Comparison of ENCODE assay signal across 1 cellular context in the genomic region with DNA sequence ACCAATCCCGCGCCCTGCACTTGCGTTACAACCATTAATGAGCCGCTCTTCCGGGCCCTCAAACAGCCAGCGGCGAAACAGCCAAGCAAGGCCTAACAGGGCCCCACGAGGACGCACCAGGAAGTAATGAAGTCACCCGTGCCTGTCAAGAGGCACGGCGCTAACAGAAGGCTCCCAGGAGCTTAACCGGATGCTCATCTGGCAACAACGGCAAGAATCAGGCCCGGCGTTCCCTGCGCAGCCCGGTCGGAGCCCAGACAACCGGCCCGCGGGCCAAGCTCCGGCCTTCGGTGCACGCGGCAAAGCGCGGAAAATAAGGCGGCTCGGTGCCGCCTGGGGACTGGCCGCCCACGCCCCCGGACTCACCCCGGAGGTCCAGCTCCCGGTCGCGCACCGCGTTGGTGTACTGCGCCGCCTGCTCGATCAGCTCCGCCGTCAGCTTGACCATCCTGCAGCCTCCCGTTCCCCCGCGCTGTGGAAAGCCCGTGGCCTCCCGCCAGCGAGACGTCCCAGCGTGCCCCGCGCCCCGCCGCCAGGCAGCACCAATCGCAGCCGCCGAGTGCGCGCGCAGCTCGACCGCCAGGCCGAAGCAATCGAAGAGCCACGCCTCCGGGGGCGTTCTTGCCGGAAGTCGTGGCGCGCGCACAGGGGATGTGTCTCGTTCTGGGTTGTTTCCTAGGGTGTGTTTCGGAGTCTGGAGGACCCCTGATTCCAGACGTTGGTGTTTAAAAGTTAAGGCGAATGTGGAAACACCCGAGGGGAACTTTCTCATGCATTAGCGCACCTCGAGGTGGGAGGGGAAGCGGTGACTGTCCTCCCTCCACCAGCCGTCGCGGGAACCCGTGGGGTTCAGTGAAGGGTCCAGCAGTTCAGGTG.
TF ChIP-seq lines count a peak whose summit lies in the region.

A gene (minus strand): TSS at position 518 of the 876 bp plus-strand sequence. CDS start 70 bp downstream, at position 448.

TF ChIP-seq in HepG2, 621 proteins besides CTCF, POLR2A, EP300 and RAD21 (continued from another document and continues in another):
- TF ChIP-seq, protein P1, sequence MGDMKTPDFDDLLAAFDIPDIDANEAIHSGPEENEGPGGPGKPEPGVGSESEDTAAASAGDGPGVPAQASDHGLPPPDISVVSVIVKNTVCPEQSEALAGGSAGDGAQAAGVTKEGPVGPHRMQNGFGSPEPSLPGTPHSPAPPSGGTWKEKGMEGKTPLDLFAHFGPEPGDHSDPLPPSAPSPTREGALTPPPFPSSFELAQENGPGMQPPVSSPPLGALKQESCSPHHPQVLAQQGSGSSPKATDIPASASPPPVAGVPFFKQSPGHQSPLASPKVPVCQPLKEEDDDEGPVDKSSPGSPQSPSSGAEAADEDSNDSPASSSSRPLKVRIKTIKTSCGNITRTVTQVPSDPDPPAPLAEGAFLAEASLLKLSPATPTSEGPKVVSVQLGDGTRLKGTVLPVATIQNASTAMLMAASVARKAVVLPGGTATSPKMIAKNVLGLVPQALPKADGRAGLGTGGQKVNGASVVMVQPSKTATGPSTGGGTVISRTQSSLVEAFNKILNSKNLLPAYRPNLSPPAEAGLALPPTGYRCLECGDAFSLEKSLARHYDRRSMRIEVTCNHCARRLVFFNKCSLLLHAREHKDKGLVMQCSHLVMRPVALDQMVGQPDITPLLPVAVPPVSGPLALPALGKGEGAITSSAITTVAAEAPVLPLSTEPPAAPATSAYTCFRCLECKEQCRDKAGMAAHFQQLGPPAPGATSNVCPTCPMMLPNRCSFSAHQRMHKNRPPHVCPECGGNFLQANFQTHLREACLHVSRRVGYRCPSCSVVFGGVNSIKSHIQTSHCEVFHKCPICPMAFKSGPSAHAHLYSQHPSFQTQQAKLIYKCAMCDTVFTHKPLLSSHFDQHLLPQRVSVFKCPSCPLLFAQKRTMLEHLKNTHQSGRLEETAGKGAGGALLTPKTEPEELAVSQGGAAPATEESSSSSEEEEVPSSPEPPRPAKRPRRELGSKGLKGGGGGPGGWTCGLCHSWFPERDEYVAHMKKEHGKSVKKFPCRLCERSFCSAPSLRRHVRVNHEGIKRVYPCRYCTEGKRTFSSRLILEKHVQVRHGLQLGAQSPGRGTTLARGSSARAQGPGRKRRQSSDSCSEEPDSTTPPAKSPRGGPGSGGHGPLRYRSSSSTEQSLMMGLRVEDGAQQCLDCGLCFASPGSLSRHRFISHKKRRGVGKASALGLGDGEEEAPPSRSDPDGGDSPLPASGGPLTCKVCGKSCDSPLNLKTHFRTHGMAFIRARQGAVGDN (CRISPR knock-in tag; IDR thresholded peaks at IDR 0.05), result peak; percentile 96
- no peak for TF ChIP-seq FOXP1 (IDR thresholded peaks at IDR 0.05)
- TF ChIP-seq FOXP1 (CRISPR knock-in tag; IDR thresholded peaks at IDR 0.05), result peak; percentile 36; the same call in 1 of the 2 replicates
- TF ChIP-seq, protein P2, sequence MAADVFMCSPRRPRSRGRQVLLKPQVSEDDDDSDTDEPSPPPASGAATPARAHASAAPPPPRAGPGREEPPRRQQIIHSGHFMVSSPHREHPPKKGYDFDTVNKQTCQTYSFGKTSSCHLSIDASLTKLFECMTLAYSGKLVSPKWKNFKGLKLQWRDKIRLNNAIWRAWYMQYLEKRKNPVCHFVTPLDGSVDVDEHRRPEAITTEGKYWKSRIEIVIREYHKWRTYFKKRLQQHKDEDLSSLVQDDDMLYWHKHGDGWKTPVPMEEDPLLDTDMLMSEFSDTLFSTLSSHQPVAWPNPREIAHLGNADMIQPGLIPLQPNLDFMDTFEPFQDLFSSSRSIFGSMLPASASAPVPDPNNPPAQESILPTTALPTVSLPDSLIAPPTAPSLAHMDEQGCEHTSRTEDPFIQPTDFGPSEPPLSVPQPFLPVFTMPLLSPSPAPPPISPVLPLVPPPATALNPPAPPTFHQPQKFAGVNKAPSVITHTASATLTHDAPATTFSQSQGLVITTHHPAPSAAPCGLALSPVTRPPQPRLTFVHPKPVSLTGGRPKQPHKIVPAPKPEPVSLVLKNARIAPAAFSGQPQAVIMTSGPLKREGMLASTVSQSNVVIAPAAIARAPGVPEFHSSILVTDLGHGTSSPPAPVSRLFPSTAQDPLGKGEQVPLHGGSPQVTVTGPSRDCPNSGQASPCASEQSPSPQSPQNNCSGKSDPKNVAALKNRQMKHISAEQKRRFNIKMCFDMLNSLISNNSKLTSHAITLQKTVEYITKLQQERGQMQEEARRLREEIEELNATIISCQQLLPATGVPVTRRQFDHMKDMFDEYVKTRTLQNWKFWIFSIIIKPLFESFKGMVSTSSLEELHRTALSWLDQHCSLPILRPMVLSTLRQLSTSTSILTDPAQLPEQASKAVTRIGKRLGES (CRISPR knock-in tag; IDR thresholded peaks at IDR 0.05; ENCODE audit: borderline replicate concordance), result 0 out of 2 replicates have a peak, but pooled peaks have one; percentile 17
- peak; percentile 65 for TF ChIP-seq MEF2D (CRISPR knock-in tag; IDR thresholded peaks at IDR 0.05)
- TF ChIP-seq, protein P3, sequence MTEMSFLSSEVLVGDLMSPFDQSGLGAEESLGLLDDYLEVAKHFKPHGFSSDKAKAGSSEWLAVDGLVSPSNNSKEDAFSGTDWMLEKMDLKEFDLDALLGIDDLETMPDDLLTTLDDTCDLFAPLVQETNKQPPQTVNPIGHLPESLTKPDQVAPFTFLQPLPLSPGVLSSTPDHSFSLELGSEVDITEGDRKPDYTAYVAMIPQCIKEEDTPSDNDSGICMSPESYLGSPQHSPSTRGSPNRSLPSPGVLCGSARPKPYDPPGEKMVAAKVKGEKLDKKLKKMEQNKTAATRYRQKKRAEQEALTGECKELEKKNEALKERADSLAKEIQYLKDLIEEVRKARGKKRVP (CRISPR knock-in tag; IDR thresholded peaks at IDR 0.05), result peak in 1 of 2 experiments; percentile 70; a peak in 2 of 4 replicates
- no peak for TF ChIP-seq ONECUT2 (CRISPR knock-in tag; IDR thresholded peaks at IDR 0.05)
- TF ChIP-seq CBX1 (IDR thresholded peaks at IDR 0.05; ENCODE audit: low read depth), result no peak
- TF ChIP-seq, protein P4, sequence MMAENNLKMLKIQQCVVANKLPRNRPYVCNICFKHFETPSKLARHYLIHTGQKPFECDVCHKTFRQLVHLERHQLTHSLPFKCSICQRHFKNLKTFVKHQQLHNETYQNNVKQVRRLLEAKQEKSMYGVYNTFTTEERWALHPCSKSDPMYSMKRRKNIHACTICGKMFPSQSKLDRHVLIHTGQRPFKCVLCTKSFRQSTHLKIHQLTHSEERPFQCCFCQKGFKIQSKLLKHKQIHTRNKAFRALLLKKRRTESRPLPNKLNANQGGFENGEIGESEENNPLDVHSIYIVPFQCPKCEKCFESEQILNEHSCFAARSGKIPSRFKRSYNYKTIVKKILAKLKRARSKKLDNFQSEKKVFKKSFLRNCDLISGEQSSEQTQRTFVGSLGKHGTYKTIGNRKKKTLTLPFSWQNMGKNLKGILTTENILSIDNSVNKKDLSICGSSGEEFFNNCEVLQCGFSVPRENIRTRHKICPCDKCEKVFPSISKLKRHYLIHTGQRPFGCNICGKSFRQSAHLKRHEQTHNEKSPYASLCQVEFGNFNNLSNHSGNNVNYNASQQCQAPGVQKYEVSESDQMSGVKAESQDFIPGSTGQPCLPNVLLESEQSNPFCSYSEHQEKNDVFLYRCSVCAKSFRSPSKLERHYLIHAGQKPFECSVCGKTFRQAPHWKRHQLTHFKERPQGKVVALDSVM (CRISPR knock-in tag; IDR thresholded peaks at IDR 0.05), result 0 out of 2 replicates have a peak, but pooled peaks have one; percentile 63
- peak; percentile 96; the same call in 1 of the 2 replicates for TF ChIP-seq ZNF788 (CRISPR knock-in tag; IDR thresholded peaks at IDR 0.05; ENCODE audit: borderline replicate concordance)
- TF ChIP-seq TCF7 (IDR thresholded peaks at IDR 0.05; ENCODE audit: low read depth), result no peak
- peak; percentile 85; the same call in 1 of the 2 replicates for TF ChIP-seq ZNF619 (CRISPR knock-in tag; IDR thresholded peaks at IDR 0.05)
- no peak for TF ChIP-seq TOE1 (CRISPR knock-in tag; IDR thresholded peaks at IDR 0.05)
- TF ChIP-seq, protein P5, sequence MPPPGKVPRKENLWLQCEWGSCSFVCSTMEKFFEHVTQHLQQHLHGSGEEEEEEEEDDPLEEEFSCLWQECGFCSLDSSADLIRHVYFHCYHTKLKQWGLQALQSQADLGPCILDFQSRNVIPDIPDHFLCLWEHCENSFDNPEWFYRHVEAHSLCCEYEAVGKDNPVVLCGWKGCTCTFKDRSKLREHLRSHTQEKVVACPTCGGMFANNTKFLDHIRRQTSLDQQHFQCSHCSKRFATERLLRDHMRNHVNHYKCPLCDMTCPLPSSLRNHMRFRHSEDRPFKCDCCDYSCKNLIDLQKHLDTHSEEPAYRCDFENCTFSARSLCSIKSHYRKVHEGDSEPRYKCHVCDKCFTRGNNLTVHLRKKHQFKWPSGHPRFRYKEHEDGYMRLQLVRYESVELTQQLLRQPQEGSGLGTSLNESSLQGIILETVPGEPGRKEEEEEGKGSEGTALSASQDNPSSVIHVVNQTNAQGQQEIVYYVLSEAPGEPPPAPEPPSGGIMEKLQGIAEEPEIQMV (CRISPR knock-in tag; IDR thresholded peaks at IDR 0.05; ENCODE audit: low read depth), result peak; percentile 59; the same call in 1 of the 2 replicates
- TF ChIP-seq ZNF572 (CRISPR knock-in tag; IDR thresholded peaks at IDR 0.05), result no peak
- peak; percentile 97 for TF ChIP-seq PHF8 (CRISPR knock-in tag; IDR thresholded peaks at IDR 0.05)
- 0 out of 2 replicates have a peak, but pooled peaks have one; percentile 79 for TF ChIP-seq ZNF567 (CRISPR knock-in tag; IDR thresholded peaks at IDR 0.05; ENCODE audit: borderline replicate concordance)
- peak; percentile 93 for TF ChIP-seq ZNF546 (CRISPR knock-in tag; conservative IDR thresholded peaks at IDR 0.05)
- no peak for TF ChIP-seq SNRNP70 (IDR thresholded peaks at IDR 0.05; ENCODE audit: low read depth, low read length)
- no peak for TF ChIP-seq MAFG (CRISPR knock-in tag; IDR thresholded peaks at IDR 0.05)
- TF ChIP-seq, protein P6, sequence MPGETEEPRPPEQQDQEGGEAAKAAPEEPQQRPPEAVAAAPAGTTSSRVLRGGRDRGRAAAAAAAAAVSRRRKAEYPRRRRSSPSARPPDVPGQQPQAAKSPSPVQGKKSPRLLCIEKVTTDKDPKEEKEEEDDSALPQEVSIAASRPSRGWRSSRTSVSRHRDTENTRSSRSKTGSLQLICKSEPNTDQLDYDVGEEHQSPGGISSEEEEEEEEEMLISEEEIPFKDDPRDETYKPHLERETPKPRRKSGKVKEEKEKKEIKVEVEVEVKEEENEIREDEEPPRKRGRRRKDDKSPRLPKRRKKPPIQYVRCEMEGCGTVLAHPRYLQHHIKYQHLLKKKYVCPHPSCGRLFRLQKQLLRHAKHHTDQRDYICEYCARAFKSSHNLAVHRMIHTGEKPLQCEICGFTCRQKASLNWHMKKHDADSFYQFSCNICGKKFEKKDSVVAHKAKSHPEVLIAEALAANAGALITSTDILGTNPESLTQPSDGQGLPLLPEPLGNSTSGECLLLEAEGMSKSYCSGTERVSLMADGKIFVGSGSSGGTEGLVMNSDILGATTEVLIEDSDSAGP (CRISPR knock-in tag; IDR thresholded peaks at IDR 0.05; ENCODE audit: borderline replicate concordance), result peak; percentile 97
- peak; percentile 59 for TF ChIP-seq ZNF12 (CRISPR knock-in tag; IDR thresholded peaks at IDR 0.05)
- peak; percentile 85 for TF ChIP-seq ZMAT3 (CRISPR knock-in tag; conservative IDR thresholded peaks at IDR 0.05)
- peak; percentile 73; the same call in 1 of the 2 replicates for TF ChIP-seq ZKSCAN8 (CRISPR knock-in tag; IDR thresholded peaks at IDR 0.05; ENCODE audit: borderline replicate concordance)
- 0 out of 2 replicates have a peak, but pooled peaks have one; percentile 45 for TF ChIP-seq RELA (CRISPR knock-in tag; IDR thresholded peaks at IDR 0.05)
- peak; percentile 93 for TF ChIP-seq TBX2 (CRISPR knock-in tag; IDR thresholded peaks at IDR 0.05; ENCODE audit: borderline replicate concordance)
- TF ChIP-seq, protein P7, sequence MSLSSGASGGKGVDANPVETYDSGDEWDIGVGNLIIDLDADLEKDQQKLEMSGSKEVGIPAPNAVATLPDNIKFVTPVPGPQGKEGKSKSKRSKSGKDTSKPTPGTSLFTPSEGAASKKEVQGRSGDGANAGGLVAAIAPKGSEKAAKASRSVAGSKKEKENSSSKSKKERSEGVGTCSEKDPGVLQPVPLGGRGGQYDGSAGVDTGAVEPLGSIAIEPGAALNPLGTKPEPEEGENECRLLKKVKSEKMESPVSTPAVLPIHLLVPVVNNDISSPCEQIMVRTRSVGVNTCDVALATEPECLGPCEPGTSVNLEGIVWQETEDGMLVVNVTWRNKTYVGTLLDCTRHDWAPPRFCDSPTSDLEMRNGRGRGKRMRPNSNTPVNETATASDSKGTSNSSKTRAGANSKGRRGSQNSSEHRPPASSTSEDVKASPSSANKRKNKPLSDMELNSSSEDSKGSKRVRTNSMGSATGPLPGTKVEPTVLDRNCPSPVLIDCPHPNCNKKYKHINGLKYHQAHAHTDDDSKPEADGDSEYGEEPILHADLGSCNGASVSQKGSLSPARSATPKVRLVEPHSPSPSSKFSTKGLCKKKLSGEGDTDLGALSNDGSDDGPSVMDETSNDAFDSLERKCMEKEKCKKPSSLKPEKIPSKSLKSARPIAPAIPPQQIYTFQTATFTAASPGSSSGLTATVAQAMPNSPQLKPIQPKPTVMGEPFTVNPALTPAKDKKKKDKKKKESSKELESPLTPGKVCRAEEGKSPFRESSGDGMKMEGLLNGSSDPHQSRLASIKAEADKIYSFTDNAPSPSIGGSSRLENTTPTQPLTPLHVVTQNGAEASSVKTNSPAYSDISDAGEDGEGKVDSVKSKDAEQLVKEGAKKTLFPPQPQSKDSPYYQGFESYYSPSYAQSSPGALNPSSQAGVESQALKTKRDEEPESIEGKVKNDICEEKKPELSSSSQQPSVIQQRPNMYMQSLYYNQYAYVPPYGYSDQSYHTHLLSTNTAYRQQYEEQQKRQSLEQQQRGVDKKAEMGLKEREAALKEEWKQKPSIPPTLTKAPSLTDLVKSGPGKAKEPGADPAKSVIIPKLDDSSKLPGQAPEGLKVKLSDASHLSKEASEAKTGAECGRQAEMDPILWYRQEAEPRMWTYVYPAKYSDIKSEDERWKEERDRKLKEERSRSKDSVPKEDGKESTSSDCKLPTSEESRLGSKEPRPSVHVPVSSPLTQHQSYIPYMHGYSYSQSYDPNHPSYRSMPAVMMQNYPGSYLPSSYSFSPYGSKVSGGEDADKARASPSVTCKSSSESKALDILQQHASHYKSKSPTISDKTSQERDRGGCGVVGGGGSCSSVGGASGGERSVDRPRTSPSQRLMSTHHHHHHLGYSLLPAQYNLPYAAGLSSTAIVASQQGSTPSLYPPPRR (CRISPR knock-in tag; IDR thresholded peaks at IDR 0.05; ENCODE audit: borderline replicate concordance), result peak; percentile 59; the same call in 1 of the 2 replicates
- TF ChIP-seq, protein P8, sequence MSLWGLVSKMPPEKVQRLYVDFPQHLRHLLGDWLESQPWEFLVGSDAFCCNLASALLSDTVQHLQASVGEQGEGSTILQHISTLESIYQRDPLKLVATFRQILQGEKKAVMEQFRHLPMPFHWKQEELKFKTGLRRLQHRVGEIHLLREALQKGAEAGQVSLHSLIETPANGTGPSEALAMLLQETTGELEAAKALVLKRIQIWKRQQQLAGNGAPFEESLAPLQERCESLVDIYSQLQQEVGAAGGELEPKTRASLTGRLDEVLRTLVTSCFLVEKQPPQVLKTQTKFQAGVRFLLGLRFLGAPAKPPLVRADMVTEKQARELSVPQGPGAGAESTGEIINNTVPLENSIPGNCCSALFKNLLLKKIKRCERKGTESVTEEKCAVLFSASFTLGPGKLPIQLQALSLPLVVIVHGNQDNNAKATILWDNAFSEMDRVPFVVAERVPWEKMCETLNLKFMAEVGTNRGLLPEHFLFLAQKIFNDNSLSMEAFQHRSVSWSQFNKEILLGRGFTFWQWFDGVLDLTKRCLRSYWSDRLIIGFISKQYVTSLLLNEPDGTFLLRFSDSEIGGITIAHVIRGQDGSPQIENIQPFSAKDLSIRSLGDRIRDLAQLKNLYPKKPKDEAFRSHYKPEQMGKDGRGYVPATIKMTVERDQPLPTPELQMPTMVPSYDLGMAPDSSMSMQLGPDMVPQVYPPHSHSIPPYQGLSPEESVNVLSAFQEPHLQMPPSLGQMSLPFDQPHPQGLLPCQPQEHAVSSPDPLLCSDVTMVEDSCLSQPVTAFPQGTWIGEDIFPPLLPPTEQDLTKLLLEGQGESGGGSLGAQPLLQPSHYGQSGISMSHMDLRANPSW (CRISPR knock-in tag; IDR thresholded peaks at IDR 0.05; ENCODE audit: borderline replicate concordance), result no peak; the same call in 1 of the 2 replicates
- no peak for TF ChIP-seq ZNF337 (CRISPR knock-in tag; IDR thresholded peaks at IDR 0.05; ENCODE audit: borderline replicate concordance, low read depth)
- TF ChIP-seq ZNF30 (CRISPR knock-in tag; IDR thresholded peaks at IDR 0.05), result peak; percentile 59; the same call in 1 of the 2 replicates
